1 cellular context compared by ENCODE assay signal in the genomic region with DNA sequence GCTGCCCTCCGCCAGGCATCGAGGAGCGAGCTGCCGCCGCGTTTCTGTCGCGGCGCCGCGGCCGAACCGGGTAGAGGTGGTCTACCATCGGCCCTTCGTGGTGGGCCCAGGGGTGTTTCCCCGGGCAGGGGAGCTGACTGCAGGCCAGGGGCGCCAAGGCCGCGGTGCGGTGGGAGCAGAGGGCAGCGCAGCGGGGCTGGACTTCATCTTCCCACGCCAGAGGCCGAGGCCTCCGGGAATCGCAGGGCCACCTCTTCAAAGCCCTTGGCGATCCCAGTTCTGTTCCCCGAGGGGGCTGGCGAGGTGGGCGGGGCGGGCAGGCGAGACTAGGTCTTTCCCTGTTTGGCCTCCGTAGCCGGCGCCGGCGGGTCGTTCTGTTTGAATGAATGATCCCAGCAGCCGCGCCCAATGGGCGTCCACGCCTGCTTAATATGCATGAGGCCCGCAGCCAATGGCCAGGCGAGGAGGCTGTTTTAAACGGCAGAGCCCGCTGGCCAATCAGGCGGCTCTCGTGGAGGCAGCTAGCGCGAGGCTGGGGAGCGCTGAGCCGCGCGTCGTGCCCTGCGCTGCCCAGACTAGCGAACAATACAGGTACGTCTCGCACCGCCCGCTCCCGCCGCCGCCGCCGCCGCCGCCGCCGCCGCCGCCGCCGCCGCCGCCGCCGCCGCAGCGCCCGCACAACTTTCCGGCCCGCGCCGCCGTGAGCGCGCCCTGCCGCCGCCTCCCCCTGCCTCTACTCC.
A peak's percentile ranks its signal among the peaks of the same experiment; 100 is the strongest.
TF ChIP-seq lines count a peak whose summit lies in the region.

A gene (plus strand): TSS at position 550 of the 740 bp plus-strand sequence. CDS start 2,265 bp downstream, outside the sequence.

TF ChIP-seq in SK-N-SH, 30 proteins besides CTCF, POLR2A, EP300 and RAD21 (continued from another document):
- TF ChIP-seq, protein P1, sequence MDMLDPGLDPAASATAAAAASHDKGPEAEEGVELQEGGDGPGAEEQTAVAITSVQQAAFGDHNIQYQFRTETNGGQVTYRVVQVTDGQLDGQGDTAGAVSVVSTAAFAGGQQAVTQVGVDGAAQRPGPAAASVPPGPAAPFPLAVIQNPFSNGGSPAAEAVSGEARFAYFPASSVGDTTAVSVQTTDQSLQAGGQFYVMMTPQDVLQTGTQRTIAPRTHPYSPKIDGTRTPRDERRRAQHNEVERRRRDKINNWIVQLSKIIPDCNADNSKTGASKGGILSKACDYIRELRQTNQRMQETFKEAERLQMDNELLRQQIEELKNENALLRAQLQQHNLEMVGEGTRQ (IDR thresholded peaks at IDR 0.05; ENCODE audit: borderline replicate concordance, low read depth, low read length) = no peak
- 0 out of 2 replicates have a peak, but pooled peaks have one; percentile 26 for TF ChIP-seq MXI1 (IDR thresholded peaks at IDR 0.05; ENCODE audit: low read depth, low read length)
